ENCODE assay signal across 1 cellular context in the genomic region with DNA sequence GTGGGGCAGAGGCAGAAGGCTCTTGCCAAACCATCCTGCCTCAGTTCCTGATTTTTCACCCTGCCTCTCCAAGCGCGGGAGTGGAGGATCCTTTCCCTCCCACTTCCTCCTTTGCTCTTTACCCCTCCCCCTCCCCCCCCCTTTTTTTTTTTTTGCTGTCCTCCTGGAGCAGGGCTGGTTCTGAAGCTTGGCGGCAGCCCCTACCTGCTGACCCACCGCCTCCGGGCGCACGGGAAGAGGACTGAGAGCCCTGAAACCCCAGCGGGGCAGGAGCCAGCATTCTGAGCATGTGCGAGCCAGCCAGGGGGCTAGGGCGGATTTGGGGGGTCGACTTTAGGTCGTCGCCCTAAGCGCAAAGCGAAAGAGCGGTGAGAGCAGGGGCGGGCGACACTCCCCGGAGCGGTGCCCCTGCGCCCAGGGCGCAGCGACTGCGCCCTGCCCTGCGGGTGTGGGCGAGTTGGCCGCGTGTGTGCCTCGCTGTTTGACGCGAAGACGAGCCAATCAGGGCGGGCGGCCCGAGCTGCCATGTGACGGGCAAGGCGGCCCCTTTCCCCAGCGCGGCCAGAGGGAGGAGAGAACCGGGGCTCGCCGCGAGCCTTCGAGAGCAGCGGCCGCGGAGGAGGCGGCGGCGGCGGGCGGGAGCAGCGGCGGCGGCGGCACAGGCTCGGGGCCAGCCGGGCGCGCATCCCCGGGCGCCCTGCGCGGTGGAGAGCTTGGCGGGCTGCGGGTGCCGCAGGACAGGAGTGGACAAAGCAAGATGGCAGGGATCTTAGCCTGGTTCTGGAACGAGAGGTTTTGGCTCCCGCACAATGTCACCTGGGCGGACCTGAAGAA.
TF ChIP-seq lines count a peak whose summit lies in the region.

A gene with protein sequence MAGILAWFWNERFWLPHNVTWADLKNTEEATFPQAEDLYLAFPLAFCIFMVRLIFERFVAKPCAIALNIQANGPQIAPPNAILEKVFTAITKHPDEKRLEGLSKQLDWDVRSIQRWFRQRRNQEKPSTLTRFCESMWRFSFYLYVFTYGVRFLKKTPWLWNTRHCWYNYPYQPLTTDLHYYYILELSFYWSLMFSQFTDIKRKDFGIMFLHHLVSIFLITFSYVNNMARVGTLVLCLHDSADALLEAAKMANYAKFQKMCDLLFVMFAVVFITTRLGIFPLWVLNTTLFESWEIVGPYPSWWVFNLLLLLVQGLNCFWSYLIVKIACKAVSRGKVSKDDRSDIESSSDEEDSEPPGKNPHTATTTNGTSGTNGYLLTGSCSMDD (plus strand): TSS at position 581 of the 834 bp plus-strand sequence. CDS start 177 bp downstream, at position 758.

TF ChIP-seq in HEK293, 187 proteins besides CTCF, POLR2A, EP300 and RAD21 (continued from another document and continues in another):
- TF ChIP-seq, protein P1, sequence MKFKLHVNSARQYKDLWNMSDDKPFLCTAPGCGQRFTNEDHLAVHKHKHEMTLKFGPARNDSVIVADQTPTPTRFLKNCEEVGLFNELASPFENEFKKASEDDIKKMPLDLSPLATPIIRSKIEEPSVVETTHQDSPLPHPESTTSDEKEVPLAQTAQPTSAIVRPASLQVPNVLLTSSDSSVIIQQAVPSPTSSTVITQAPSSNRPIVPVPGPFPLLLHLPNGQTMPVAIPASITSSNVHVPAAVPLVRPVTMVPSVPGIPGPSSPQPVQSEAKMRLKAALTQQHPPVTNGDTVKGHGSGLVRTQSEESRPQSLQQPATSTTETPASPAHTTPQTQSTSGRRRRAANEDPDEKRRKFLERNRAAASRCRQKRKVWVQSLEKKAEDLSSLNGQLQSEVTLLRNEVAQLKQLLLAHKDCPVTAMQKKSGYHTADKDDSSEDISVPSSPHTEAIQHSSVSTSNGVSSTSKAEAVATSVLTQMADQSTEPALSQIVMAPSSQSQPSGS (tag by site-specific recombination; IDR thresholded peaks at IDR 0.05; ENCODE audit: low read depth) = no peak
- TF ChIP-seq, protein P2, sequence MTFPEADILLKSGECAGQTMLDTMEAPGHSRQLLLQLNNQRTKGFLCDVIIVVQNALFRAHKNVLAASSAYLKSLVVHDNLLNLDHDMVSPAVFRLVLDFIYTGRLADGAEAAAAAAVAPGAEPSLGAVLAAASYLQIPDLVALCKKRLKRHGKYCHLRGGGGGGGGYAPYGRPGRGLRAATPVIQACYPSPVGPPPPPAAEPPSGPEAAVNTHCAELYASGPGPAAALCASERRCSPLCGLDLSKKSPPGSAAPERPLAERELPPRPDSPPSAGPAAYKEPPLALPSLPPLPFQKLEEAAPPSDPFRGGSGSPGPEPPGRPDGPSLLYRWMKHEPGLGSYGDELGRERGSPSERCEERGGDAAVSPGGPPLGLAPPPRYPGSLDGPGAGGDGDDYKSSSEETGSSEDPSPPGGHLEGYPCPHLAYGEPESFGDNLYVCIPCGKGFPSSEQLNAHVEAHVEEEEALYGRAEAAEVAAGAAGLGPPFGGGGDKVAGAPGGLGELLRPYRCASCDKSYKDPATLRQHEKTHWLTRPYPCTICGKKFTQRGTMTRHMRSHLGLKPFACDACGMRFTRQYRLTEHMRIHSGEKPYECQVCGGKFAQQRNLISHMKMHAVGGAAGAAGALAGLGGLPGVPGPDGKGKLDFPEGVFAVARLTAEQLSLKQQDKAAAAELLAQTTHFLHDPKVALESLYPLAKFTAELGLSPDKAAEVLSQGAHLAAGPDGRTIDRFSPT (tag by site-specific recombination; IDR thresholded peaks at IDR 0.05) = peak; percentile 97
- no peak for TF ChIP-seq GLI2 (tag by site-specific recombination; IDR thresholded peaks at IDR 0.05; ENCODE audit: borderline replicate concordance, low read depth)
- peak; percentile 53 for TF ChIP-seq KLF9 (tag by site-specific recombination; IDR thresholded peaks at IDR 0.05; ENCODE audit: low read depth)
- TF ChIP-seq ZNF792 (tag by site-specific recombination; IDR thresholded peaks at IDR 0.05) = no peak
- no peak for TF ChIP-seq ZBTB17 (tag by site-specific recombination; IDR thresholded peaks at IDR 0.05)
- no peak for TF ChIP-seq BCL11A (tag by site-specific recombination; IDR thresholded peaks at IDR 0.05; ENCODE audit: low read depth)
- TF ChIP-seq ZNF510 (tag by site-specific recombination; IDR thresholded peaks at IDR 0.05; ENCODE audit: insufficient replicate concordance) = no peak
- TF ChIP-seq ZNF140 (tag by site-specific recombination; IDR thresholded peaks at IDR 0.05) = no peak
- no peak for TF ChIP-seq ZNF768 (tag by site-specific recombination; IDR thresholded peaks at IDR 0.05)
- no peak for TF ChIP-seq ZNF112 (tag by site-specific recombination; IDR thresholded peaks at IDR 0.05)
- TF ChIP-seq ZNF311 (tag by site-specific recombination; IDR thresholded peaks at IDR 0.05; ENCODE audit: borderline replicate concordance) = no peak
- no peak for TF ChIP-seq ZNF292 (tag by site-specific recombination; IDR thresholded peaks at IDR 0.05; ENCODE audit: borderline replicate concordance, low read depth)
- TF ChIP-seq ZFP37 (tag by site-specific recombination; IDR thresholded peaks at IDR 0.05) = peak; percentile 24; the same call in 1 of the 2 replicates
- TF ChIP-seq ZEB2 (tag by site-specific recombination; IDR thresholded peaks at IDR 0.05) = no peak
- TF ChIP-seq ZNF175 (tag by site-specific recombination; IDR thresholded peaks at IDR 0.05) = no peak
- no peak for TF ChIP-seq HOXA7 (CRISPR knock-in tag; IDR thresholded peaks at IDR 0.05; ENCODE audit: borderline replicate concordance)
- no peak for TF ChIP-seq ZFP41 (tag by site-specific recombination; IDR thresholded peaks at IDR 0.05; ENCODE audit: borderline replicate concordance)
- TF ChIP-seq ZNF416 (tag by site-specific recombination; IDR thresholded peaks at IDR 0.05) = no peak
- no peak for TF ChIP-seq ZNF654 (tag by site-specific recombination; IDR thresholded peaks at IDR 0.05; ENCODE audit: low read depth)
- TF ChIP-seq, protein P3, sequence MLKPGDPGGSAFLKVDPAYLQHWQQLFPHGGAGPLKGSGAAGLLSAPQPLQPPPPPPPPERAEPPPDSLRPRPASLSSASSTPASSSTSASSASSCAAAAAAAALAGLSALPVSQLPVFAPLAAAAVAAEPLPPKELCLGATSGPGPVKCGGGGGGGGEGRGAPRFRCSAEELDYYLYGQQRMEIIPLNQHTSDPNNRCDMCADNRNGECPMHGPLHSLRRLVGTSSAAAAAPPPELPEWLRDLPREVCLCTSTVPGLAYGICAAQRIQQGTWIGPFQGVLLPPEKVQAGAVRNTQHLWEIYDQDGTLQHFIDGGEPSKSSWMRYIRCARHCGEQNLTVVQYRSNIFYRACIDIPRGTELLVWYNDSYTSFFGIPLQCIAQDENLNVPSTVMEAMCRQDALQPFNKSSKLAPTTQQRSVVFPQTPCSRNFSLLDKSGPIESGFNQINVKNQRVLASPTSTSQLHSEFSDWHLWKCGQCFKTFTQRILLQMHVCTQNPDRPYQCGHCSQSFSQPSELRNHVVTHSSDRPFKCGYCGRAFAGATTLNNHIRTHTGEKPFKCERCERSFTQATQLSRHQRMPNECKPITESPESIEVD (tag by site-specific recombination; IDR thresholded peaks at IDR 0.05) = no peak
- TF ChIP-seq ZNF837 (tag by site-specific recombination; IDR thresholded peaks at IDR 0.05) = no peak
- TF ChIP-seq, protein P4, sequence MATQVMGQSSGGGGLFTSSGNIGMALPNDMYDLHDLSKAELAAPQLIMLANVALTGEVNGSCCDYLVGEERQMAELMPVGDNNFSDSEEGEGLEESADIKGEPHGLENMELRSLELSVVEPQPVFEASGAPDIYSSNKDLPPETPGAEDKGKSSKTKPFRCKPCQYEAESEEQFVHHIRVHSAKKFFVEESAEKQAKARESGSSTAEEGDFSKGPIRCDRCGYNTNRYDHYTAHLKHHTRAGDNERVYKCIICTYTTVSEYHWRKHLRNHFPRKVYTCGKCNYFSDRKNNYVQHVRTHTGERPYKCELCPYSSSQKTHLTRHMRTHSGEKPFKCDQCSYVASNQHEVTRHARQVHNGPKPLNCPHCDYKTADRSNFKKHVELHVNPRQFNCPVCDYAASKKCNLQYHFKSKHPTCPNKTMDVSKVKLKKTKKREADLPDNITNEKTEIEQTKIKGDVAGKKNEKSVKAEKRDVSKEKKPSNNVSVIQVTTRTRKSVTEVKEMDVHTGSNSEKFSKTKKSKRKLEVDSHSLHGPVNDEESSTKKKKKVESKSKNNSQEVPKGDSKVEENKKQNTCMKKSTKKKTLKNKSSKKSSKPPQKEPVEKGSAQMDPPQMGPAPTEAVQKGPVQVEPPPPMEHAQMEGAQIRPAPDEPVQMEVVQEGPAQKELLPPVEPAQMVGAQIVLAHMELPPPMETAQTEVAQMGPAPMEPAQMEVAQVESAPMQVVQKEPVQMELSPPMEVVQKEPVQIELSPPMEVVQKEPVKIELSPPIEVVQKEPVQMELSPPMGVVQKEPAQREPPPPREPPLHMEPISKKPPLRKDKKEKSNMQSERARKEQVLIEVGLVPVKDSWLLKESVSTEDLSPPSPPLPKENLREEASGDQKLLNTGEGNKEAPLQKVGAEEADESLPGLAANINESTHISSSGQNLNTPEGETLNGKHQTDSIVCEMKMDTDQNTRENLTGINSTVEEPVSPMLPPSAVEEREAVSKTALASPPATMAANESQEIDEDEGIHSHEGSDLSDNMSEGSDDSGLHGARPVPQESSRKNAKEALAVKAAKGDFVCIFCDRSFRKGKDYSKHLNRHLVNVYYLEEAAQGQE (tag by site-specific recombination; IDR thresholded peaks at IDR 0.05) = no peak
- TF ChIP-seq GFI1B (tag by site-specific recombination; IDR thresholded peaks at IDR 0.05) = no peak
- TF ChIP-seq ZNF48 (tag by site-specific recombination; IDR thresholded peaks at IDR 0.05) = no peak
- no peak for TF ChIP-seq ZNF146 (tag by site-specific recombination; IDR thresholded peaks at IDR 0.05)
- TF ChIP-seq ZNF211 (tag by site-specific recombination; IDR thresholded peaks at IDR 0.05; ENCODE audit: low read depth) = no peak
- no peak for TF ChIP-seq ZNF239 (tag by site-specific recombination; IDR thresholded peaks at IDR 0.05)
- no peak for TF ChIP-seq ZNF785 (tag by site-specific recombination; IDR thresholded peaks at IDR 0.05)
- peak; percentile 71 for TF ChIP-seq ZSCAN30 (tag by site-specific recombination; IDR thresholded peaks at IDR 0.05)
- TF ChIP-seq, protein P5, sequence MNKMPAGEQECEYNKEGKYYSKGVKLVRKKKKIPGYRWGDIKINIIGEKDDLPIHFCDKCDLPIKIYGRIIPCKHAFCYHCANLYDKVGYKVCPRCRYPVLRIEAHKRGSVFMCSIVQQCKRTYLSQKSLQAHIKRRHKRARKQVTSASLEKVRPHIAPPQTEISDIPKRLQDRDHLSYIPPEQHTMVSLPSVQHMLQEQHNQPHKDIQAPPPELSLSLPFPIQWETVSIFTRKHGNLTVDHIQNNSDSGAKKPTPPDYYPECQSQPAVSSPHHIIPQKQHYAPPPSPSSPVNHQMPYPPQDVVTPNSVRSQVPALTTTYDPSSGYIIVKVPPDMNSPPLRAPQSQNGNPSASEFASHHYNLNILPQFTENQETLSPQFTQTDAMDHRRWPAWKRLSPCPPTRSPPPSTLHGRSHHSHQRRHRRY (tag by site-specific recombination; IDR thresholded peaks at IDR 0.05) = no peak
- TF ChIP-seq, protein P6, sequence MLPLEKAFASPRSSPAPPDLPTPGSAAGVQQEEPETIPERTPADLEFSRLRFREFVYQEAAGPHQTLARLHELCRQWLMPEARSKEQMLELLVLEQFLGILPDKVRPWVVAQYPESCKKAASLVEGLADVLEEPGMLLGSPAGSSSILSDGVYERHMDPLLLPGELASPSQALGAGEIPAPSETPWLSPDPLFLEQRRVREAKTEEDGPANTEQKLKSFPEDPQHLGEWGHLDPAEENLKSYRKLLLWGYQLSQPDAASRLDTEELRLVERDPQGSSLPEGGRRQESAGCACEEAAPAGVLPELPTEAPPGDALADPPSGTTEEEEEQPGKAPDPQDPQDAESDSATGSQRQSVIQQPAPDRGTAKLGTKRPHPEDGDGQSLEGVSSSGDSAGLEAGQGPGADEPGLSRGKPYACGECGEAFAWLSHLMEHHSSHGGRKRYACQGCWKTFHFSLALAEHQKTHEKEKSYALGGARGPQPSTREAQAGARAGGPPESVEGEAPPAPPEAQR (tag by site-specific recombination; IDR thresholded peaks at IDR 0.05) = no peak
- TF ChIP-seq ZNF174 (tag by site-specific recombination; IDR thresholded peaks at IDR 0.05) = no peak
- no peak for TF ChIP-seq ZNF16 (tag by site-specific recombination; IDR thresholded peaks at IDR 0.05; ENCODE audit: low read depth)
- TF ChIP-seq ZNF221 (tag by site-specific recombination; IDR thresholded peaks at IDR 0.05; ENCODE audit: borderline replicate concordance) = no peak
- TF ChIP-seq, protein P7, sequence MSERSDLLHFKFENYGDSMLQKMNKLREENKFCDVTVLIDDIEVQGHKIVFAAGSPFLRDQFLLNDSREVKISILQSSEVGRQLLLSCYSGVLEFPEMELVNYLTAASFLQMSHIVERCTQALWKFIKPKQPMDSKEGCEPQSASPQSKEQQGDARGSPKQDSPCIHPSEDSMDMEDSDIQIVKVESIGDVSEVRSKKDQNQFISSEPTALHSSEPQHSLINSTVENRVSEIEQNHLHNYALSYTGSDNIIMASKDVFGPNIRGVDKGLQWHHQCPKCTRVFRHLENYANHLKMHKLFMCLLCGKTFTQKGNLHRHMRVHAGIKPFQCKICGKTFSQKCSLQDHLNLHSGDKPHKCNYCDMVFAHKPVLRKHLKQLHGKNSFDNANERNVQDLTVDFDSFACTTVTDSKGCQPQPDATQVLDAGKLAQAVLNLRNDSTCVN (tag by site-specific recombination; optimal IDR thresholded peaks at IDR 0.05) = no peak
- TF ChIP-seq ZNF214 (tag by site-specific recombination; IDR thresholded peaks at IDR 0.05; ENCODE audit: borderline replicate concordance) = no peak
- no peak for TF ChIP-seq ZNF426 (tag by site-specific recombination; IDR thresholded peaks at IDR 0.05)
- peak; percentile 24; the same call in 1 of the 2 replicates for TF ChIP-seq OSR2 (tag by site-specific recombination; IDR thresholded peaks at IDR 0.05)
- TF ChIP-seq ZNF624 (tag by site-specific recombination; IDR thresholded peaks at IDR 0.05) = no peak
- TF ChIP-seq ZNF114 (tag by site-specific recombination; IDR thresholded peaks at IDR 0.05) = no peak
- TF ChIP-seq RBAK (tag by site-specific recombination; IDR thresholded peaks at IDR 0.05) = no peak
- TF ChIP-seq, protein P8, sequence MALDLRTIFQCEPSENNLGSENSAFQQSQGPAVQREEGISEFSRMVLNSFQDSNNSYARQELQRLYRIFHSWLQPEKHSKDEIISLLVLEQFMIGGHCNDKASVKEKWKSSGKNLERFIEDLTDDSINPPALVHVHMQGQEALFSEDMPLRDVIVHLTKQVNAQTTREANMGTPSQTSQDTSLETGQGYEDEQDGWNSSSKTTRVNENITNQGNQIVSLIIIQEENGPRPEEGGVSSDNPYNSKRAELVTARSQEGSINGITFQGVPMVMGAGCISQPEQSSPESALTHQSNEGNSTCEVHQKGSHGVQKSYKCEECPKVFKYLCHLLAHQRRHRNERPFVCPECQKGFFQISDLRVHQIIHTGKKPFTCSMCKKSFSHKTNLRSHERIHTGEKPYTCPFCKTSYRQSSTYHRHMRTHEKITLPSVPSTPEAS (tag by site-specific recombination; IDR thresholded peaks at IDR 0.05) = peak; percentile 46; the same call in 1 of the 2 replicates
- no peak for TF ChIP-seq MEIS1 (CRISPR knock-in tag; IDR thresholded peaks at IDR 0.05; ENCODE audit: borderline replicate concordance)
- TF ChIP-seq ZNF548 (tag by site-specific recombination; IDR thresholded peaks at IDR 0.05) = no peak
